31 cellular contexts compared by ENCODE assay signal in genomic region chr22:48530666-48531065, GRCh38.
"Had no signal": no experiment of that assay in that cellular context is flagged by ENCODE, and none has a peak within 500 bp of the region (broad histone marks: within the 10 kb centered on the region; RNA-seq: fewer than 3 reads in every experiment).

No MANE protein-coding gene starts in this region.

- H3K4me3 ChIP-seq: adrenal gland, body of pancreas, breast epithelium had no signal

- H3K9me3 ChIP-seq: adrenal gland, body of pancreas, breast epithelium had no signal

- H3K36me3 ChIP-seq: adrenal gland, brain microvascular endothelial cell, breast epithelium had no signal

- H3K27ac ChIP-seq: adrenal gland, body of pancreas, brain microvascular endothelial cell, breast epithelium, VCaP had no signal

- H3K4me1 ChIP-seq: adrenal gland, breast epithelium had no signal

- DNase-seq: activated B cell treated with CpG ODN at 0.5 μM for 24 hours; activated CD4-positive, alpha-beta memory T cell treated with anti-CD3 and anti-CD28 coated beads for 36 hours; activated CD4-positive, alpha-beta T cell treated with anti-CD3 and anti-CD28 coated beads for 4 hours; activated CD4-positive, alpha-beta T cell treated with anti-CD3 and anti-CD28 coated beads, Interleukin-2, amount 10 ng/mL, durations not matched to agents 24 days and 14 days; activated CD4-positive, alpha-beta T cell treated with anti-CD3 and anti-CD28 coated beads, Interleukin-2, amount 50 U/mL, for 1 hour; activated CD4-positive, alpha-beta T cell treated with anti-CD3 and anti-CD28 coated beads, Interleukin-2, amount 50 U/mL, for 4 hours; activated CD4-positive, CD25-positive, alpha-beta regulatory T cell treated with anti-CD3 and anti-CD28 coated beads, Interleukin-2, amount 50 U/mL, for 72 hours; activated CD8-positive, alpha-beta memory T cell treated with anti-CD3 and anti-CD28 coated beads, Interleukin-2, amount 50 U/mL, for 4 hours; activated CD8-positive, alpha-beta T cell treated with anti-CD3 and anti-CD28 coated beads for 36 hours; activated effector memory CD4-positive, alpha-beta T cell treated with anti-CD3 and anti-CD28 coated beads, Interleukin-2, amount 50 U/mL, for 16 hours; activated gamma-delta T cell treated with Interleukin-2 at 50 U/mL for 16 hours; activated naive CD4-positive, alpha-beta T cell; activated naive CD4-positive, alpha-beta T cell treated with anti-CD3 and anti-CD28 coated beads for 36 hours; activated naive CD4-positive, alpha-beta T cell treated with anti-CD3 and anti-CD28 coated beads, Interleukin-2, amount 50 U/mL, for 16 hours; activated naive CD8-positive, alpha-beta T cell treated with anti-CD3 and anti-CD28 coated beads for 36 hours; activated T-cell treated with anti-CD3 and anti-CD28 coated beads for 4 hours; activated T-cell treated with anti-CD3 and anti-CD28 coated beads, Interleukin-2, amount 50 U/mL, for 1 hour; activated T-cell treated with anti-CD3 and anti-CD28 coated beads, Interleukin-2, amount 50 U/mL, for 4 hours; activated T-cell treated with anti-CD3 and anti-CD28 coated beads, Interleukin-2, amount 50 U/mL, for 72 hours; adrenal gland; amniotic stem cell; aorta; body of pancreas; brain microvascular endothelial cell; central memory CD4-positive, alpha-beta T cell; T-helper 2 cell; T-helper 9 cell had no signal

- ATAC-seq: activated CD8-positive, alpha-beta T cell treated with anti-CD3 and anti-CD28 coated beads for 36 hours; activated naive CD4-positive, alpha-beta T cell treated with anti-CD3 and anti-CD28 coated beads, Interleukin-2, amount 50 U/mL, for 72 hours; activated T-cell treated with anti-CD3 and anti-CD28 coated beads, Interleukin-2, amount 50 U/mL, for 4 hours; activated T-cell treated with anti-CD3 and anti-CD28 coated beads, Interleukin-2, amount 50 U/mL, for 72 hours; activated T-helper 17 cell treated with anti-CD3 and anti-CD28 coated beads, Interleukin-2, amount 50 U/mL, for 72 hours; body of pancreas had no signal

- H3K27me3 ChIP-seq: adrenal gland, brain microvascular endothelial cell had no signal
